9 cellular contexts compared by ENCODE assay signal in the genomic region with DNA sequence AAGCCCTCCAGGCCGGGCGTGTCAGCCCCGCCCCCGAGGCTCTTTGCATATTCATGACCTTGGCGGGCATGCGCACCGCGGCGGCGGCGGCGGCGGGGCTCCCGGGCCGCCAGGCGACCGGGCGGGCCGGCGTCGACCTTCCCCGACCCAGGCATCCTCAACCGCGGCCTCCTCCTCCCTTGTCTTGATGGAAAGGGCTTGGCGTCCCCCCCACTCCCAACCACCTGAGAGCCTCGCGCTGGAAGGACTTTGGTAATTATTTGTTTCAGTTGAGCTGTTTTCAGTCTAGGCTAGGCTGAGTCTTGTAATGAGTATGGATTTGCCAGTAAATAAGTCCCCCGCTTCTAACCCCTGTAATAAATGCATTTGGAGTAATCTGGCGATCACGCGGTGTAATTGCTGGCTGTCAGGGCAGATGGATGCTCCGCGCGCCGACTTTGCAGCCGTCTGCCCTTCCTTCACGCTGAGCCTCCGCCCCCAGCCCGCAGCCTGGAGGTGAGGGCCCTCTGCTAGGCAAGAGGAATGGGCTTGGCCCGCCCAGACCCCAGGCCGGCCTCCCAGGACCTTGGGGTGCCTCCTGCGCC. TPM values are rescaled to one million over a fixed set of nuclear protein-coding genes. Genes with fewer than 3 reads are reported as not detected.
A peak's percentile ranks its signal among the peaks of the same experiment; 100 is the strongest.
DNase-seq lines count a peak whose midpoint lies in the region; ATAC-seq and TF ChIP-seq lines count a peak whose summit lies in the region.
"Had no signal": no experiment of that assay in that cellular context is flagged by ENCODE, and none has a peak within 500 bp of the region (broad histone marks: within the 10 kb centered on the region; RNA-seq: fewer than 3 reads in every experiment).

No MANE protein-coding gene starts in this region.

- H3K4me1 Mint-ChIP-seq in CD14-positive monocyte: peaks cover 11% of the 10 kb centered on the region
- H3K4me1 Mint-ChIP-seq in chondrocyte (ENCODE audit: low read depth): peaks cover 3% of the 10 kb centered on the region

- TF ChIP-seq CTCF in CD14-positive monocyte (IDR thresholded peaks at IDR 0.05) (no peak), chondrocyte (IDR thresholded peaks at IDR 0.05) (no peak)

- H3K27ac Mint-ChIP-seq in CD14-positive monocyte (peak overlapping the region in 2 of 7 donors; percentile 41 to 77), chondrocyte (ENCODE audit: unreplicated experiment) (no peak overlapping the region)

- peaks cover 0 to 6% (median 0%) of the 10 kb centered on the region in 7 donors for H3K9me3 Mint-ChIP-seq in CD14-positive monocyte
- no peaks in the 10 kb centered on the region for H3K9me3 Mint-ChIP-seq in chondrocyte (ENCODE audit: low read depth)

- no peak for ATAC-seq in HG03025 (IDR thresholded peaks at IDR 0.05; ENCODE audit: low FRiP score, unreplicated experiment)
- no peak for ATAC-seq in sciatic nerve
- ATAC-seq: HCT116 had no signal

- H3K36me3 Mint-ChIP-seq in CD14-positive monocyte: peaks cover 0 to 3% of the 10 kb centered on the region in 2 donors
- H3K36me3 Mint-ChIP-seq in chondrocyte (ENCODE audit: low read depth): peaks cover 1% of the 10 kb centered on the region

- intact Hi-C loops in CD14-positive monocyte (cut with micrococcal nuclease): no loop called here
- intact Hi-C loops in sciatic nerve (cut with DNase I): no loop called here

- DNase-seq in CD14-positive monocyte (ENCODE audit: low spot score): no peak
- peak; percentile 25 for DNase-seq in HK-2 (ENCODE audit: unreplicated experiment)
- DNase-seq in activated CD4-positive, CD25-positive, alpha-beta regulatory T cell (lab: John Stamatoyannopoulos, UW): peak in 3 of 4 experiments; percentile 7 to 40 (median 16)
- no peak for DNase-seq in chondrocyte (ENCODE audit: low spot score)
- peak; percentile 35 to 45 for DNase-seq in lung microvascular endothelial cell (ENCODE audit: low read depth in 2 of 2)
- peak; percentile 19 for DNase-seq in stimulated activated CD8-positive, alpha-beta memory T cell treated with anti-CD3 and anti-CD28 coated beads, Interleukin-12 subunit alpha, Interleukin-12 subunit beta, amount 100 ng/mL, for 24 hours (ENCODE audit: extremely low read depth)
- no peak for DNase-seq in sciatic nerve (ENCODE audit: low spot score)

- H3K27me3 Mint-ChIP-seq in CD14-positive monocyte (ENCODE audit: low read depth in 3 of 3): peaks cover 34 to 48% (median 35%) of the 10 kb centered on the region in 3 donors
- no peaks in the 10 kb centered on the region for H3K27me3 Mint-ChIP-seq in chondrocyte (ENCODE audit: low read depth)

- peak overlapping the region; percentile 75 to 94 for H3K4me3 Mint-ChIP-seq in CD14-positive monocyte
- H3K4me3 Mint-ChIP-seq in chondrocyte (ENCODE audit: unreplicated experiment): peak overlapping the region; percentile 58

RNA-seq across cellular contexts. Expression of gene FLRT1, which starts 25.2 kb away (rescaled TPM):
- polyA plus RNA-seq in CD14-positive monocyte: not detected
- total RNA-seq in chondrocyte (0.12 to 0.31 TPM (median 0.22 TPM) in 3 replicates), lung microvascular endothelial cell (not detected in 2 replicates), sciatic nerve (3.5 TPM)

Comparison
In these comparisons a context has a peak if more than half of its experiments do, and no peak if none do; other contexts are left out.
1. DNase-seq: peak in HK-2 (single experiment), activated CD4-positive, CD25-positive, alpha-beta regulatory T cell (3 of 4), lung microvascular endothelial cell (2 of 2) and stimulated activated CD8-positive, alpha-beta memory T cell treated with anti-CD3 and anti-CD28 coated beads, Interleukin-12 subunit alpha, Interleukin-12 subunit beta, amount 100 ng/mL, for 24 hours (single experiment); none in CD14-positive monocyte (single experiment), chondrocyte (single experiment) and sciatic nerve (single experiment).